In the genomic region with DNA sequence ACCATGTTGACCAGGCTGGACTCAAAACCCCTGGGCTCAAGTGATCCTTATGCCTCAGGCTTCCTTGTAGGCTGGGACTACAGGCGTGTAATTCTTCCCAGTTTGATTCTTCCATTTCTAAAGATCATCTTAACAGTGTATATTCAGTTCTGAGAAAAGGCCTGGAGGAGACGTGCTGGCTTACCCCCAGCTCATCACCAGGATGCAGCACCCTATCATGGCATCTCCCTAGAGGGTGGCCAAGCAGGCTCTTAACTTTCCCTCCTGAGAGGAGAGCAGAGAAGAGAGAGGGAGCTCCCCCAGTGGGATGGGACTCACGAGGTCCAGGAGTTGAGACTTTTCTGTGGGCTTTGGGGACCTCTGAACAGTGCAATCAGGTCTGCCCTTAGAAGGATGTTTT, we compare ENCODE assay signal across 38 cellular contexts. TPM values are rescaled to one million over a fixed set of nuclear protein-coding genes. Genes with fewer than 3 reads are reported as not detected.
"Had no signal": no experiment of that assay in that cellular context is flagged by ENCODE, and none has a peak within 500 bp of the region (broad histone marks: within the 10 kb centered on the region; RNA-seq: fewer than 3 reads in every experiment).

No MANE protein-coding gene starts in this region.

- H3K4me3 ChIP-seq: esophagus squamous epithelium, gastroesophageal sphincter had no signal

- ATAC-seq: activated CD8-positive, alpha-beta memory T cell treated with anti-CD3 and anti-CD28 coated beads, Interleukin-2, amount 10 ng/mL, durations not matched to agents 7 days and 5 days; activated CD8-positive, alpha-beta T cell treated with anti-CD3 and anti-CD28 coated beads, Interleukin-2, amount 10 ng/mL, durations not matched to agents 7 days and 5 days; effector memory CD8-positive, alpha-beta T cell; gastroesophageal sphincter; WTC11 had no signal

- H3K27me3 ChIP-seq: brain microvascular endothelial cell, esophagus squamous epithelium, gastroesophageal sphincter had no signal

- H3K36me3 ChIP-seq: brain microvascular endothelial cell, esophagus squamous epithelium, gastroesophageal sphincter had no signal

- DNase-seq: activated CD4-positive, alpha-beta memory T cell treated with anti-CD3 and anti-CD28 coated beads for 36 hours; activated CD4-positive, alpha-beta T cell treated with anti-CD3 and anti-CD28 coated beads for 1 hour; activated CD4-positive, alpha-beta T cell treated with anti-CD3 and anti-CD28 coated beads for 4 hours; activated CD4-positive, alpha-beta T cell treated with anti-CD3 and anti-CD28 coated beads, Interleukin-2, amount 50 U/mL, for 1 hour; activated CD8-positive, alpha-beta memory T cell treated with anti-CD3 and anti-CD28 coated beads, Interleukin-2, amount 10 ng/mL, durations not matched to agents 7 days and 5 days; activated CD8-positive, alpha-beta memory T cell treated with anti-CD3 and anti-CD28 coated beads, Interleukin-2, amount 50 U/mL, for 4 hours; activated CD8-positive, alpha-beta T cell treated with anti-CD3 and anti-CD28 coated beads, Interleukin-2, amount 10 ng/mL, durations not matched to agents 7 days and 5 days; activated effector memory CD4-positive, alpha-beta T cell treated with anti-CD3 and anti-CD28 coated beads, Interleukin-2, amount 50 U/mL, for 16 hours; activated naive CD4-positive, alpha-beta T cell treated with anti-CD3 and anti-CD28 coated beads for 36 hours; activated naive CD8-positive, alpha-beta T cell treated with anti-CD3 and anti-CD28 coated beads, Interleukin-2, amount 10 ng/mL, durations not matched to agents 7 days and 5 days; activated T-cell treated with anti-CD3 and anti-CD28 coated beads, Interleukin-2, amount 50 U/mL, for 1 hour; activated T-cell treated with anti-CD3 and anti-CD28 coated beads, Interleukin-2, amount 50 U/mL, for 48 hours; amniotic stem cell; anterior cingulate cortex; brain microvascular endothelial cell; cortex of kidney; dermis blood vessel endothelial cell; effector CD4-positive, alpha-beta T cell; effector memory CD8-positive, alpha-beta T cell; erythroblast; esophagus squamous epithelium; foreskin melanocyte; T-helper 2 cell had no signal

- H3K27ac ChIP-seq: brain microvascular endothelial cell, esophagus squamous epithelium, gastroesophageal sphincter, VCaP had no signal

- H3K4me1 ChIP-seq: esophagus squamous epithelium, gastroesophageal sphincter had no signal

RNA-seq across cellular contexts. Expression of gene TUBA3C, which starts 2.1 kb away (rescaled TPM):
- total RNA-seq: activated CD4-positive, alpha-beta memory T cell treated with anti-CD3 and anti-CD28 coated beads for 36 hours; activated CD8-positive, alpha-beta memory T cell treated with anti-CD3 and anti-CD28 coated beads for 36 hours; activated CD8-positive, alpha-beta memory T cell treated with anti-CD3 and anti-CD28 coated beads, Interleukin-2, amount 10 ng/mL, durations not matched to agents 7 days and 5 days; activated CD8-positive, alpha-beta T cell treated with anti-CD3 and anti-CD28 coated beads, Interleukin-2, amount 10 ng/mL, durations not matched to agents 7 days and 5 days; activated naive CD4-positive, alpha-beta T cell treated with anti-CD3 and anti-CD28 coated beads for 36 hours; activated naive CD8-positive, alpha-beta T cell treated with anti-CD3 and anti-CD28 coated beads, Interleukin-2, amount 10 ng/mL, durations not matched to agents 7 days and 5 days; activated T-helper 1 cell treated with anti-CD3 and anti-CD28 coated beads, Interleukin-12 subunit alpha, Interleukin-12 subunit beta, Interleukin-2, Interleukin-4 antibody, amounts not matched to agents 30 ng/mL and 10 ng/mL and 1 ng/mL, durations not matched to agents 14 hours and 24 hours and 36 hours; activated T-helper 2 cell treated with anti-CD3 and anti-CD28 coated beads, Interferon-gamma antibody, Interleukin-2, Interleukin-4, amounts not matched to agents 10 μg/mL and 5 μg/mL and 100 μg/mL, durations not matched to agents 14 hours and 24 hours and 36 hours; astrocyte; bronchial epithelial cell; cardiac septum; cerebellum; dermis blood vessel endothelial cell; esophagus squamous epithelium; fibroblast of lung; fibroblast of villous mesenchyme; gastroesophageal sphincter; glomerular endothelial cell; T-helper 1 cell treated with Interleukin-12 subunit alpha and Interleukin-12 subunit beta and Interleukin-4 antibody, amounts not matched to agents 30 ng/mL and 1 ng/mL, for 36 hours; WTC11 had no signal
- polyA plus RNA-seq: adipose tissue, fibroblast of lung had no signal
